ENCODE assay signal across 8 cellular contexts in the genomic region with DNA sequence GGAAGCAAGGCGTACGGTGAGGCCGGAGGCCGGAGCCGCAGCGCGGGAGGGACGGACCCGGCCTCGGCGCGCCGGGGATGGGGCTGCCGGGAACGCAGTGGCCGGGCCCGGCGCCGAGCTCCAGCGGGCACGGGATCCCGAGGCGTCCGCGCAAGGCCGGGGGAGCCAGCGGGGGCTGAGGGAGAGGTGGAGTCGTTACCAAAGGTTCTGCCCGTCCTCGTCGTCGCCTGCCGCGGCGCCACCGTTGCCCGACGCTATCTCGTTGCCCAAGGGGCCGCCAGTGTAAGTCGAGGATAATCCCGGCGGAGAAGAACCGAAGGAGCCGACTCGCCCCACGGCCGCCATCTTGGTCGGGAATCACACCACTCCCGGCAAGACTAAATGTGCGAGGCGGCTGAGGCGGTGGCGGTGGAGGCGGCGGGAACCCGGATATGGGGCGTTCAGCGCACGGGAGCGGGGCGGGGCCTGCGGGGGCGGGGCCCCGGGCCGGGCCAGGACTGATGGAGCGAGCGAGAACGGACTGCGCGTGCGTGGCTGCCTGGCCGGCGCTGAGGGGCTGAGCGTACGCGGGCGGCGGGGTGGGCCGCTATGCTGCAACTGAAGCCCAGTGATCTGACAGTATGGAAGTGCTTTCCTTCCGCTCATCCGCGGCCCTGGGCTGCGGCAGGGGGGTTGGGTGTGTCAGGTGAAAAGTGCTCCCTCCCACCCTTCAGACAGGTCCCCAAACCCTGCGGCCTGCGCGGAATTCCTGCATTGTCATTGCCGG. TPM values are rescaled to one million over a fixed set of nuclear protein-coding genes. Genes with fewer than 3 reads are reported as not detected.
A peak's percentile ranks its signal among the peaks of the same experiment; 100 is the strongest.
DNase-seq lines count a peak whose midpoint lies in the region; ATAC-seq and TF ChIP-seq lines count a peak whose summit lies in the region.

Gene DYNC1LI1 (minus strand): TSS at position 433 of the 766 bp plus-strand sequence. CDS start 88 bp downstream, at position 345.

- H3K36me3 ChIP-seq in hepatocyte (replicated peaks; ENCODE audit: insufficient read depth, low read depth), result no peaks in the 10 kb centered on the region
- no peaks in the 10 kb centered on the region for H3K36me3 ChIP-seq in aorta (ENCODE audit: control insufficient read depth in 1 of 2, insufficient read depth in 2 of 2, low read length in 1 of 2)

- H3K9me3 ChIP-seq in hepatocyte (ENCODE audit: low read depth) (no peaks in the 10 kb centered on the region), aorta (ENCODE audit: control insufficient read depth, low read length) (no peaks in the 10 kb centered on the region)

- H3K4me3 ChIP-seq in hepatocyte, result peak within 1 kb of the TSS; percentile 90
- H3K4me3 ChIP-seq in aorta (ENCODE audit: low read length in 2 of 2), result peak within 1 kb of the TSS; percentile 70 to 94

- H3K27ac ChIP-seq in hepatocyte, result peak within 1 kb of the TSS; percentile 99
- peak within 1 kb of the TSS; percentile 30 to 71 for H3K27ac ChIP-seq in aorta (ENCODE audit: low read depth in 1 of 2, low read length in 2 of 2)

- peak; percentile 20 for DNase-seq in NCI-H2081 treated with DMSO at 0.1 percent for 48 hours (lab: John Stamatoyannopoulos, UW)
- DNase-seq in T1000 (lab: John Stamatoyannopoulos, UW), result peak; percentile 95
- DNase-seq in astrocyte of the hippocampus (ENCODE audit: low read depth, low spot score), result peak; percentile 98
- DNase-seq in hepatocyte (ENCODE audit: low spot score), result peak; percentile 98
- DNase-seq in renal cortical epithelial cell (ENCODE audit: low read depth), result peak; percentile 62
- peak; percentile 97 to 99 for DNase-seq in aorta

- no peak for TF ChIP-seq CTCF in hepatocyte (IDR thresholded peaks at IDR 0.05; ENCODE audit: poor library complexity)

- ATAC-seq in GM18519 (IDR thresholded peaks at IDR 0.05; ENCODE audit: low FRiP score, unreplicated experiment) (peak; percentile 65), HG03045 (IDR thresholded peaks at IDR 0.05; ENCODE audit: unreplicated experiment) (peak; percentile 88), aorta (ENCODE audit: low FRiP score) (peak; percentile 99)

- peaks cover 44% of the 10 kb centered on the region for H3K79me2 ChIP-seq in hepatocyte

- no peaks in the 10 kb centered on the region for H3K27me3 ChIP-seq in hepatocyte
- H3K27me3 ChIP-seq in aorta (ENCODE audit: control insufficient read depth in 1 of 2, insufficient read depth in 2 of 2, low read length in 1 of 2), result no peaks in the 10 kb centered on the region

- peaks cover 14% of the 10 kb centered on the region for H4K20me1 ChIP-seq in hepatocyte (ENCODE audit: insufficient read depth, poor library complexity, severe bottlenecking)

- peak within 1 kb of the TSS; percentile 80 for H3K4me2 ChIP-seq in hepatocyte

- 1% methylated on average over 56 of the region's 88 CpGs for WGBS in hepatocyte (ENCODE audit: low lambda C conversion rate, missing lambda C conversion rate)
- 0 to 1% methylated on average over 71 to 88 of the region's 88 CpGs for WGBS in aorta, 2 donors

- peaks cover 17% of the 10 kb centered on the region for H3K4me1 ChIP-seq in hepatocyte (ENCODE audit: insufficient read depth)
- H3K4me1 ChIP-seq in aorta (ENCODE audit: control insufficient read depth in 1 of 2, insufficient read depth in 2 of 2, low read length in 2 of 2), result no peaks in the 10 kb centered on the region

- intact Hi-C loops in aorta (cut with DNase I), result no loop called here

- peak within 1 kb of the TSS; percentile 76 for H2AFZ ChIP-seq in hepatocyte

- no peaks in the 10 kb centered on the region for H3K9me2 ChIP-seq in hepatocyte (replicated peaks; ENCODE audit: insufficient read depth)

RNA-seq across cellular contexts. Expression of gene DYNC1LI1, which starts in this region (rescaled TPM):
- total RNA-seq in hepatocyte, result 41.7 and 56.4 TPM in 2 replicates
- polyA plus RNA-seq in hepatocyte, result 36.0 and 40.8 TPM in 2 replicates
- 46.7 and 53.7 TPM in 2 replicates for total RNA-seq in renal cortical epithelial cell
- total RNA-seq in aorta, result 10 to 100 TPM; 32.2 to 39.3 TPM
- polyA plus RNA-seq in aorta, result 10 to 100 TPM; 26.7 to 29.7 TPM

Comparison
In these comparisons a context has a peak if more than half of its experiments do, and no peak if none do; other contexts are left out.
1. Peak in every context shown above with its lines: DNase-seq, ATAC-seq, H3K4me3 ChIP-seq and H3K27ac ChIP-seq.
2. DNase-seq: peak in every context shown above with its lines; median percentile 98 in astrocyte of the hippocampus; 98 in hepatocyte; 98 in aorta; 95 in T1000; 62 in renal cortical epithelial cell; 20 in NCI-H2081 treated with DMSO at 0.1 percent for 48 hours.